19 cellular contexts compared by ENCODE assay signal in the genomic region with DNA sequence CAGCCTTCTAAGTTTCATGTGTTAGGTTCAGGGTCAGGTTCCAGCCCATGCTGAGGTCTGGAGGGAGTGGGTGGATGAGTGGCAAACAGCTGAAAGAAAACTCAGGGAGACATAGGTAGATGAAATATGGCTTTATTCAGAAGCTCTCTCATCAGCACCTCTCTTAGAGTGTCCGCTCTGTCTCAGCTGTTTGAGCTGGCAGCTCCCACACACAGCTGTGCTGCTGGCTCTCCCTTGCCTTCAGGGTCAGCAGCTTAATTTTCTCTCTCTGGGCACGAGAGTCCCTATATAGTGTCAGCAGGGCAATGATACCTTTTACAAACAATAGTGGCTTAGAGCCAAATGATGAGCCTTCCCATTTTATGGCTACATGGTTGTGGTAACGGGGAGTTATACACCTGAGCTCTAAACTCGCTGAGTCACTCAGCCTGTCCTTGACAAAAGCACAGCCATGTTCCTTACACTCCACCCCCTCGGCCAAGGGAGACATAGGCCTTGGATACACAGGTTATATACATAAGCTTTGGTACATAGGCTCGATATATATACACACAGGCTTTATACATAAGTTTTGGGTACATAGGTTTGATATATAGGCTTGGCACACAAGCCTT. TPM values are rescaled to one million over a fixed set of nuclear protein-coding genes. Genes with fewer than 3 reads are reported as not detected.
"Had no signal": no experiment of that assay in that cellular context is flagged by ENCODE, and none has a peak within 500 bp of the region (broad histone marks: within the 10 kb centered on the region; RNA-seq: fewer than 3 reads in every experiment).

No MANE protein-coding gene starts in this region.

- H3K36me3 ChIP-seq: ascending aorta, colonic mucosa, left ventricle myocardium inferior, neural progenitor cell, prostate gland, upper lobe of right lung had no signal

- H3K4me2 ChIP-seq: neural progenitor cell had no signal

- H2AFZ ChIP-seq: neural progenitor cell had no signal

- H3K9me3 ChIP-seq: ascending aorta, colonic mucosa, left ventricle myocardium inferior, prostate gland, upper lobe of right lung had no signal

- DNase-seq: activated CD4-positive, alpha-beta T cell treated with anti-CD3 and anti-CD28 coated beads, Interleukin-2, amount 50 U/mL, for 4 hours; activated effector memory CD4-positive, alpha-beta T cell treated with anti-CD3 and anti-CD28 coated beads, Interleukin-2, amount 50 U/mL, for 16 hours; activated naive CD4-positive, alpha-beta T cell treated with anti-CD3 and anti-CD28 coated beads, Interleukin-2, amount 50 U/mL, for 16 hours; activated T-cell treated with anti-CD3 and anti-CD28 coated beads, Interleukin-2, amount 50 U/mL, for 72 hours; colonic mucosa; erythroblast; kidney; left ventricle myocardium inferior; naive B cell; stimulated activated CD4-positive, alpha-beta T cell treated with anti-CD3 and anti-CD28 coated beads, Interleukin-4, amount 100 ng/mL, for 4 hours; upper lobe of right lung had no signal

- H3K9ac ChIP-seq: neural progenitor cell had no signal

- H3K4me1 ChIP-seq: ascending aorta, colonic mucosa, prostate gland, upper lobe of right lung had no signal

- H3K27me3 ChIP-seq: ascending aorta, colonic mucosa, neural progenitor cell, upper lobe of right lung had no signal

- FAIRE-seq: endometrium, frontal cortex, kidney, TTC549 had no signal

- H3K27ac ChIP-seq: ascending aorta, colonic mucosa, left ventricle myocardium inferior, neural progenitor cell, prostate gland, upper lobe of right lung had no signal

- H3K4me3 ChIP-seq: ascending aorta, colonic mucosa, left ventricle myocardium inferior, neural progenitor cell, prostate gland, upper lobe of right lung had no signal

RNA-seq across cellular contexts. Expression of gene RNF133, which starts 10.4 kb away (rescaled TPM):
- total RNA-seq: activated CD8-positive, alpha-beta memory T cell treated with anti-CD3 and anti-CD28 coated beads for 36 hours; activated T-cell treated with anti-CD3 and anti-CD28 coated beads, Interleukin-2, amount 50 U/mL, for 72 hours; ascending aorta; mononuclear cell had no signal

RNA-seq across cellular contexts. Expression of gene RNF148, which starts 14.2 kb away (rescaled TPM):
- total RNA-seq: activated CD8-positive, alpha-beta memory T cell treated with anti-CD3 and anti-CD28 coated beads for 36 hours; activated T-cell treated with anti-CD3 and anti-CD28 coated beads, Interleukin-2, amount 50 U/mL, for 72 hours; left ventricle myocardium inferior; mononuclear cell had no signal
